Comparison of ENCODE assay signal across 13 cellular contexts in genomic region chr9:135299239-135299590, GRCh38.
DNase-seq lines count a peak whose midpoint lies in the region; ATAC-seq and TF ChIP-seq lines count a peak whose summit lies in the region.
"Had no signal": no experiment of that assay in that cellular context is flagged by ENCODE, and none has a peak within 500 bp of the region (broad histone marks: within the 10 kb centered on the region; RNA-seq: fewer than 3 reads in every experiment).

No MANE protein-coding gene starts in this region.

- no peak overlapping the region for H3K27ac ChIP-seq in BLaER1
- H3K27ac ChIP-seq in naive thymus-derived CD4-positive, alpha-beta T cell (ENCODE audit: low read depth, low read length), result no peak overlapping the region
- H3K27ac ChIP-seq: 22Rv1 had no signal

- TF ChIP-seq POLR2A in erythroblast (IDR thresholded peaks at IDR 0.05; ENCODE audit: low read length), result no peak

- H3K36me3 Mint-ChIP-seq in naive thymus-derived CD4-positive, alpha-beta T cell, result no peaks in the 10 kb centered on the region
- H3K36me3 Mint-ChIP-seq: CD4-positive, CD25-positive, alpha-beta regulatory T cell had no signal

- peak overlapping the region; percentile 57 for H3K4me2 ChIP-seq in BLaER1

- DNase-seq in NCI-H82 (lab: John Stamatoyannopoulos, UW) (peak; percentile 22), NCI-H82 treated with DMSO at 0.1 percent for 48 hours (lab: John Stamatoyannopoulos, UW; ENCODE audit: unreplicated experiment) (no peak), RPMI8226 (peak; percentile 2), left lobe of liver (ENCODE audit: low spot score) (peak; percentile 27), erythroblast (lab: John Stamatoyannopoulos, UW) (no peak)
- no peak for DNase-seq in naive thymus-derived CD4-positive, alpha-beta T cell
- DNase-seq: Calu3; CD4-positive, CD25-positive, alpha-beta regulatory T cell; DMS 273 treated with DMSO at 0.1 percent for 48 hours had no signal

- peaks cover 68% of the 10 kb centered on the region for H3K4me1 ChIP-seq in BLaER1
- no peaks in the 10 kb centered on the region for H3K4me1 ChIP-seq in naive thymus-derived CD4-positive, alpha-beta T cell (ENCODE audit: control insufficient read depth in 2 of 2, insufficient read depth in 2 of 2, low read length in 2 of 2)

- no peaks in the 10 kb centered on the region for H3K36me3 ChIP-seq in BLaER1
- no peaks in the 10 kb centered on the region for H3K36me3 ChIP-seq in naive thymus-derived CD4-positive, alpha-beta T cell (ENCODE audit: control insufficient read depth in 2 of 3, insufficient read depth in 3 of 3, low read length in 3 of 3)

- H3K27ac Mint-ChIP-seq in naive thymus-derived CD4-positive, alpha-beta T cell, result no peak overlapping the region
- H3K27ac Mint-ChIP-seq: CD4-positive, CD25-positive, alpha-beta regulatory T cell had no signal

- peaks cover 2 to 32% (median 10%) of the 10 kb centered on the region in 5 donors for H3K27me3 Mint-ChIP-seq in naive thymus-derived CD4-positive, alpha-beta T cell

- peaks cover 0 to 7% (median 3%) of the 10 kb centered on the region in 11 donors for H3K9me3 Mint-ChIP-seq in naive thymus-derived CD4-positive, alpha-beta T cell

- peaks cover 0 to 6% (median 4%) of the 10 kb centered on the region in 7 donors for H3K4me1 Mint-ChIP-seq in naive thymus-derived CD4-positive, alpha-beta T cell

- no peaks in the 10 kb centered on the region for H4K20me1 ChIP-seq in BLaER1

- H3K27me3 ChIP-seq in BLaER1, result no peaks in the 10 kb centered on the region
- no peaks in the 10 kb centered on the region for H3K27me3 ChIP-seq in naive thymus-derived CD4-positive, alpha-beta T cell (ENCODE audit: control insufficient read depth in 2 of 2, insufficient read depth in 2 of 2, low read length in 2 of 2)

- H3K4me3 Mint-ChIP-seq in naive thymus-derived CD4-positive, alpha-beta T cell, result no peak overlapping the region
- H3K4me3 Mint-ChIP-seq: CD4-positive, CD25-positive, alpha-beta regulatory T cell had no signal

- intact Hi-C loops in naive thymus-derived CD4-positive, alpha-beta T cell (cut with micrococcal nuclease), result no loop called here

- H3K9ac ChIP-seq in BLaER1, result no peak overlapping the region

- ATAC-seq in left lobe of liver (no peak), GM21381 (IDR thresholded peaks at IDR 0.05; ENCODE audit: unreplicated experiment) (no peak)
- no peak for ATAC-seq in naive thymus-derived CD4-positive, alpha-beta T cell
- ATAC-seq: GM12878 had no signal

- POLR2A ChIA-PET in naive thymus-derived CD4-positive, alpha-beta T cell (lab: Charles Lee), result no interaction called here

- H3K9me3 ChIP-seq in BLaER1, result no peaks in the 10 kb centered on the region
- H3K9me3 ChIP-seq in naive thymus-derived CD4-positive, alpha-beta T cell (ENCODE audit: control insufficient read depth in 2 of 3, low read length in 3 of 3), result no peaks in the 10 kb centered on the region

- H3K4me3 ChIP-seq in BLaER1, result no peak overlapping the region
- H3K4me3 ChIP-seq in naive thymus-derived CD4-positive, alpha-beta T cell (ENCODE audit: low read length), result no peak overlapping the region
- H3K4me3 ChIP-seq: GM12878 had no signal

- CTCF ChIA-PET in naive thymus-derived CD4-positive, alpha-beta T cell (lab: Charles Lee), result no interaction called here

Comparison
In these comparisons a context has a peak if more than half of its experiments do, and no peak if none do; other contexts are left out.
1. DNase-seq: peak in NCI-H82 (single experiment), RPMI8226 (single experiment) and left lobe of liver (single experiment); none in NCI-H82 treated with DMSO at 0.1 percent for 48 hours (single experiment), naive thymus-derived CD4-positive, alpha-beta T cell (0 of 9) and erythroblast (0 of 2).